ENCODE assay signal across 21 cellular contexts in the genomic region with DNA sequence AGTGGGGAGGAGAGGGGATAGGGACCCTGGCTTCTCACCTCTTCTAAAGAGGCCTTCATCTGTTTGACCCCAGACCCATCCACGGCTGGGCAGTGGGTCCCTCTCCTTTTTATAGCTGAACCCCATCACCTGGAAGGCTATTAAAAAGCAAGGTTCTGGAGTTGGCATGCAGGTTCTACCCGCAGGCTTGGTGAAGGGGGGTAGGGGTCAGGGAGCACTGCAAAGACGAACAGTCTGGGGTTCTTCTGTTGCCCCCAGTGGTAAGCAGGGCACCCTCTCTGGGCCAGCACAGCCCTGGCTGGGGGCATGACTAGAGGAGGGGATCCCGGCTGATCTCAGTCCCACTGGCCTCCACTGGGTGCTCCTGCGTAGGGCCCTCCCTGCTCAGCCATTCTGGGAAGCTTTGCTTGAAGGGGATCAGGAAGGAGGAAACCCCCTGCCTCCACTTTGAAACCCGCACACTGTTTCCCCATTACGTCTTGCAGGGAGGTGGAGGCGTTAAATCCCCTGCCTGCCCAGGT. TPM values are rescaled to one million over a fixed set of nuclear protein-coding genes. Genes with fewer than 3 reads are reported as not detected.
DNase-seq lines count a peak whose midpoint lies in the region; FAIRE-seq and TF ChIP-seq lines count a peak whose summit lies in the region.
"Had no signal": no experiment of that assay in that cellular context is flagged by ENCODE, and none has a peak within 500 bp of the region (broad histone marks: within the 10 kb centered on the region; RNA-seq: fewer than 3 reads in every experiment).

No MANE protein-coding gene starts in this region.

- H3K27ac ChIP-seq in keratinocyte (ENCODE audit: control insufficient read depth, insufficient read depth, low read length) (peak overlapping the region; percentile 25), small intestine (ENCODE audit: low read depth in 1 of 2, low read length in 1 of 2) (peak overlapping the region; percentile 94 to 95)
- H3K27ac ChIP-seq: cardiac muscle cell, SJCRH30 had no signal

- H3K4me2 ChIP-seq in keratinocyte (ENCODE audit: control insufficient read depth, extremely low read depth, insufficient read depth, low read depth, low read length) = no peak overlapping the region

- peaks cover 72% of the 10 kb centered on the region for H4K20me1 ChIP-seq in keratinocyte (ENCODE audit: control insufficient read depth, extremely low read depth, insufficient read depth, low read length)

- peak overlapping the region; percentile 15 for H3K27ac Mint-ChIP-seq in activated T-helper 2 cell treated with anti-CD3 and anti-CD28 coated beads, Interferon-gamma antibody, Interleukin-2, Interleukin-4, amounts not matched to agents 10 μg/mL and 5 μg/mL and 100 μg/mL, durations not matched to agents 14 hours and 24 hours and 36 hours
- H3K27ac Mint-ChIP-seq: activated naive CD8-positive, alpha-beta T cell had no signal

- H3K36me3 ChIP-seq in H7 (replicated peaks; ENCODE audit: control insufficient read depth, insufficient read depth, low read length) = no peaks in the 10 kb centered on the region; the same call in 1 of the 2 replicates
- peaks cover 26 to 47% of the 10 kb centered on the region in 2 experiments for H3K36me3 ChIP-seq in keratinocyte (ENCODE audit: control insufficient read depth in 2 of 2, extremely low read depth in 1 of 2, insufficient read depth in 2 of 2, low read length in 2 of 2)
- H3K36me3 ChIP-seq in small intestine (ENCODE audit: control insufficient read depth in 2 of 2, insufficient read depth in 2 of 2, low read length in 2 of 2) = no peaks in the 10 kb centered on the region
- H3K36me3 ChIP-seq: cardiac muscle cell, SJCRH30 had no signal

- no peaks in the 10 kb centered on the region for H3K9me3 Mint-ChIP-seq in activated T-helper 2 cell treated with anti-CD3 and anti-CD28 coated beads, Interferon-gamma antibody, Interleukin-2, Interleukin-4, amounts not matched to agents 10 μg/mL and 5 μg/mL and 100 μg/mL, durations not matched to agents 14 hours and 24 hours and 36 hours

- no peak overlapping the region for H3K9ac ChIP-seq in keratinocyte (ENCODE audit: control insufficient read depth, extremely low read depth, insufficient read depth, low read length)

- H3K4me3 Mint-ChIP-seq in activated T-helper 2 cell treated with anti-CD3 and anti-CD28 coated beads, Interferon-gamma antibody, Interleukin-2, Interleukin-4, amounts not matched to agents 10 μg/mL and 5 μg/mL and 100 μg/mL, durations not matched to agents 14 hours and 24 hours and 36 hours (ENCODE audit: low read depth) = no peak overlapping the region
- H3K4me3 Mint-ChIP-seq: activated CD4-positive, alpha-beta T cell treated with anti-CD3 and anti-CD28 coated beads for 36 hours; activated naive CD8-positive, alpha-beta T cell; B cell; stimulated activated naive CD8-positive, alpha-beta T cell treated with anti-CD3 and anti-CD28 coated beads, Interleukin-15, amount 100 ng/mL, for 72 hours had no signal

- H3K9me3 ChIP-seq in keratinocyte (ENCODE audit: control insufficient read depth, low read depth, low read length) (no peaks in the 10 kb centered on the region), small intestine (ENCODE audit: control insufficient read depth, low read depth) (no peaks in the 10 kb centered on the region)
- H3K9me3 ChIP-seq: pancreas, SJCRH30 had no signal

- peaks cover 15% of the 10 kb centered on the region for H3K9me1 ChIP-seq in keratinocyte (ENCODE audit: control insufficient read depth, extremely low read depth, insufficient read depth, low read length)

- H3K27me3 Mint-ChIP-seq in activated T-helper 2 cell treated with anti-CD3 and anti-CD28 coated beads, Interferon-gamma antibody, Interleukin-2, Interleukin-4, amounts not matched to agents 10 μg/mL and 5 μg/mL and 100 μg/mL, durations not matched to agents 14 hours and 24 hours and 36 hours (ENCODE audit: low read depth) = no peaks in the 10 kb centered on the region
- H3K27me3 Mint-ChIP-seq: activated CD4-positive, alpha-beta T cell treated with anti-CD3 and anti-CD28 coated beads for 36 hours; activated naive CD8-positive, alpha-beta T cell; B cell; stimulated activated naive CD8-positive, alpha-beta T cell treated with anti-CD3 and anti-CD28 coated beads, Interleukin-15, amount 100 ng/mL, for 72 hours had no signal

- peak; percentile 57 for DNase-seq in H7
- no peak for DNase-seq in activated T-helper 2 cell treated with anti-CD3 and anti-CD28 coated beads, Interferon-gamma antibody, Interleukin-2, Interleukin-4, amounts not matched to agents 10 μg/mL and 5 μg/mL and 100 μg/mL, durations not matched to agents 14 hours and 24 hours and 36 hours (ENCODE audit: low spot score)
- no peak for DNase-seq in keratinocyte (ENCODE audit: low read depth, low spot score)
- no peak for DNase-seq in small intestine
- no peak for DNase-seq in RPMI8226
- DNase-seq in hepatic stellate cell (ENCODE audit: low spot score) = no peak
- DNase-seq in islet precursor cell = no peak
- DNase-seq in NCI-H2029 treated with DMSO at 0.1 percent for 48 hours (lab: John Stamatoyannopoulos, UW) = no peak
- DNase-seq: activated CD4-positive, alpha-beta T cell treated with anti-CD3 and anti-CD28 coated beads for 36 hours; activated CD8-positive, alpha-beta memory T cell treated with anti-CD3 and anti-CD28 coated beads, Interleukin-2, amount 50 U/mL, for 48 hours; foreskin melanocyte; NCI-H146; NCI-H345; pancreas; SJCRH30; stimulated activated naive CD8-positive, alpha-beta T cell treated with anti-CD3 and anti-CD28 coated beads, Interleukin-15, amount 100 ng/mL, for 72 hours had no signal

- H3K4me1 Mint-ChIP-seq in activated T-helper 2 cell treated with anti-CD3 and anti-CD28 coated beads, Interferon-gamma antibody, Interleukin-2, Interleukin-4, amounts not matched to agents 10 μg/mL and 5 μg/mL and 100 μg/mL, durations not matched to agents 14 hours and 24 hours and 36 hours (ENCODE audit: low read depth) = peaks cover 46% of the 10 kb centered on the region

- no peak overlapping the region for H2AFZ ChIP-seq in keratinocyte (ENCODE audit: control insufficient read depth, low read length)

- no peaks in the 10 kb centered on the region for H3K27me3 ChIP-seq in H7 (ENCODE audit: control insufficient read depth, insufficient read depth, low read length)
- no peaks in the 10 kb centered on the region for H3K27me3 ChIP-seq in keratinocyte (ENCODE audit: control insufficient read depth, extremely low read depth, insufficient read depth, low read length)
- no peaks in the 10 kb centered on the region for H3K27me3 ChIP-seq in small intestine (ENCODE audit: control insufficient read depth in 2 of 2, insufficient read depth in 2 of 2, low read length in 2 of 2)
- H3K27me3 ChIP-seq: cardiac muscle cell, pancreas, SJCRH30 had no signal

- peaks cover 56% of the 10 kb centered on the region for H3K36me3 Mint-ChIP-seq in activated T-helper 2 cell treated with anti-CD3 and anti-CD28 coated beads, Interferon-gamma antibody, Interleukin-2, Interleukin-4, amounts not matched to agents 10 μg/mL and 5 μg/mL and 100 μg/mL, durations not matched to agents 14 hours and 24 hours and 36 hours (ENCODE audit: low read depth)

- H3K4me1 ChIP-seq in keratinocyte (ENCODE audit: control insufficient read depth, extremely low read depth, insufficient read depth, low read length) (peaks cover 2% of the 10 kb centered on the region), small intestine (ENCODE audit: control insufficient read depth in 2 of 2, insufficient read depth in 1 of 2, low read depth in 1 of 2, low read length in 1 of 2) (peaks cover 17 to 19% of the 10 kb centered on the region in 2 donors)
- H3K4me1 ChIP-seq: SJCRH30 had no signal

- no peak for TF ChIP-seq CTCF in keratinocyte (optimal IDR thresholded peaks at IDR 0.05 in 1 of 3, IDR thresholded peaks at IDR 0.05 in 1 of 3, conservative IDR thresholded peaks at IDR 0.05 in 1 of 3; ENCODE audit: extremely low read depth in 1 of 3, insufficient read depth in 2 of 3, low read length in 3 of 3)

- H3K79me2 ChIP-seq in keratinocyte (ENCODE audit: control insufficient read depth, insufficient read depth, low read length) = peaks cover 100% of the 10 kb centered on the region

- dilution Hi-C loops in keratinocyte (cut with MboI; ENCODE audit: extremely low pct_ligation_motif_present, low sequenced_read_pairs) = no loop called here

- intact Hi-C loops in activated T-helper 2 cell treated with anti-CD3 and anti-CD28 coated beads, Interferon-gamma antibody, Interleukin-2, Interleukin-4, amounts not matched to agents 10 μg/mL and 5 μg/mL and 100 μg/mL, durations not matched to agents 14 hours and 24 hours and 36 hours (cut with micrococcal nuclease) = no loop called here

- H3K4me3 ChIP-seq in H7 (ENCODE audit: insufficient read depth, low read depth, low read length) (no peak overlapping the region), keratinocyte (ENCODE audit: control insufficient read depth in 2 of 3, extremely low read depth in 1 of 3, insufficient read depth in 2 of 3, low read depth in 1 of 3, low read length in 3 of 3) (no peak overlapping the region), small intestine (ENCODE audit: low read depth in 1 of 2, low read length in 2 of 2) (no peak overlapping the region)
- H3K4me3 ChIP-seq: cardiac muscle cell, lung, pancreas, SJCRH30 had no signal

- FAIRE-seq in keratinocyte (lab: Jason Lieb, UNC) (no peak), small intestine (lab: Jason Lieb, UNC) (no peak)
- FAIRE-seq: GM18507, pancreas had no signal

- WGBS in small intestine, 3 donors = 48 to 78% (median 73%) methylated on average over 8 of the region's 8 CpGs

RNA-seq across cellular contexts. Expression of a gene that starts 13.6 kb away (rescaled TPM):
- total RNA-seq in H7 (2014; rRNA removed; shearing (Covaris generic)) = 13.1 and 19.2 TPM in 2 replicates
- 68.0 and 76.9 TPM in 2 replicates for total RNA-seq in activated T-helper 2 cell treated with anti-CD3 and anti-CD28 coated beads, Interferon-gamma antibody, Interleukin-2, Interleukin-4, amounts not matched to agents 10 μg/mL and 5 μg/mL and 100 μg/mL, durations not matched to agents 14 hours and 24 hours and 36 hours
- polyA plus RNA-seq in keratinocyte (4.6 to 18.7 TPM (median 5.0 TPM) in 3 replicates), small intestine (10 to 100 TPM; 43.8 to 74.7 (median 43.9) TPM)
- 20.1 TPM for polyA plus RNA-seq in keratinocyte (2011; ENCODE audit: low read depth)
- 12.3 and 20.2 TPM in 2 replicates for polyA plus RNA-seq in keratinocyte (2011; cell fraction: cytosol; rRNA removed)
- polyA plus RNA-seq in keratinocyte (2011; cell fraction: nucleus; rRNA removed) = 27.0 and 37.4 TPM in 2 replicates
- 41.8 and 43.5 TPM in 2 replicates for polyA plus RNA-seq in keratinocyte (2012; ENCODE audit: low replicate concordance)
- polyA minus RNA-seq in keratinocyte = 22.9 to 114 TPM (median 29.7 TPM) in 3 replicates
- 28.2 TPM for polyA minus RNA-seq in keratinocyte (2011; cell fraction: cytosol; rRNA and poly(A)+ RNA removed)
- 33.2 and 59.6 TPM in 2 replicates for polyA minus RNA-seq in keratinocyte (2011; cell fraction: nucleus; rRNA and poly(A)+ RNA removed)
